In the genomic region with DNA sequence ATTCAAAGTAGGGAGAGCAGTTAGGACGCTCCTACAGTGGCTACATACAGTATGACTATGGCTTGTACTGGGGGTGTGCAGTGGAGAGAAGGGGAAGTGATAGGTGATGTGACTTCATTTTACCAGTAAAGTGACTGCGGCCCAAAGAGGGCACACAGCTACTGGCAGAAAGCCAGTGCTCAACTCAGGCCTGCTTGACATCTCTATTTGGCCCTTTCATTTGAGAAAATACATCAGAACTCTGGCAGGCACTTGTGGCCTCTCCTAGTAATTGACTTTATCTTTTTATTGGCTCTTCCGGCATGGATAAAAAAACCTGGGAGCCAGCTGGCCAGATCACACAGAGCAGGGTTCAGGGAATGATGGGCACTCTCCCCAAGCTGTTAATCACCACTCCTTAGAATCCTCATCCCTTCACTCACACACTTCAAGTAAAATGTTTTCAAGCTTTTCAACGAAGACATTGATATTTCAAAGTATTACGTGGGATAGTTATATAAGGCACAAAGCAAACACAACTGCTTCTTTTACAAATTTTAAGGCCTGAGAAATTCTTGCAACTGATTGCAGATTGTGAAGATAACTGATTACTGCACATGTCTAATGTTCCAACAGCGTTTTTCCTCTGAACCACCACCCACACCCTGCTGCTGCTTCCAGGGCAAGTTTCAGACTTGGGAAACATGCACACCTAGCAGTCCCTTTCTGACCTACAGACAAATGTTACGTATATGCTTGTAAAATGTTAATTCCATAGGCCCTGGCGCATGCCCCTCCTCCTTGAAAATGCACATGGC, we compare ENCODE assay signal across 8 cellular contexts.
DNase-seq lines count a peak whose midpoint lies in the region; ATAC-seq and TF ChIP-seq lines count a peak whose summit lies in the region.

No MANE protein-coding gene starts in this region.

- H3K4me3 Mint-ChIP-seq in progenitor cell of endocrine pancreas (ENCODE audit: low read depth), result no peak overlapping the region

- TF ChIP-seq CTCF in VCaP (conservative IDR thresholded peaks at IDR 0.05) (no peak), progenitor cell of endocrine pancreas (IDR thresholded peaks at IDR 0.05; ENCODE audit: unreplicated experiment) (no peak)

- H3K27me3 Mint-ChIP-seq in progenitor cell of endocrine pancreas, result no peaks in the 10 kb centered on the region

- H3K36me3 Mint-ChIP-seq in progenitor cell of endocrine pancreas (ENCODE audit: insufficient read depth), result peaks cover 21% of the 10 kb centered on the region

- ATAC-seq in GM21367 (IDR thresholded peaks at IDR 0.05; ENCODE audit: unreplicated experiment), result peak; percentile 82
- ATAC-seq in HG02870 (IDR thresholded peaks at IDR 0.05; ENCODE audit: unreplicated experiment), result no peak
- no peak for ATAC-seq in HG03108 (IDR thresholded peaks at IDR 0.05; ENCODE audit: unreplicated experiment)
- no peak for ATAC-seq in HG03139 (IDR thresholded peaks at IDR 0.05; ENCODE audit: unreplicated experiment)

- H3K9me3 Mint-ChIP-seq in progenitor cell of endocrine pancreas (ENCODE audit: low read depth), result no peaks in the 10 kb centered on the region

- peaks cover 33% of the 10 kb centered on the region for H3K4me1 Mint-ChIP-seq in progenitor cell of endocrine pancreas (ENCODE audit: low read depth)

- peak overlapping the region; percentile 11 for H3K27ac Mint-ChIP-seq in progenitor cell of endocrine pancreas

- DNase-seq in NCI-H146 treated with DMSO at 0.1 percent for 48 hours (lab: John Stamatoyannopoulos, UW; ENCODE audit: unreplicated experiment), result peak; percentile 8
- no peak for DNase-seq in progenitor cell of endocrine pancreas (ENCODE audit: low spot score, unreplicated experiment)
- no peak for DNase-seq in NCI-H1436 treated with DMSO at 0.1 percent for 48 hours (lab: John Stamatoyannopoulos, UW)

- H3K27ac ChIP-seq in VCaP, result peak overlapping the region; percentile 72
